ENCODE assay signal across 8 cellular contexts in the genomic region with DNA sequence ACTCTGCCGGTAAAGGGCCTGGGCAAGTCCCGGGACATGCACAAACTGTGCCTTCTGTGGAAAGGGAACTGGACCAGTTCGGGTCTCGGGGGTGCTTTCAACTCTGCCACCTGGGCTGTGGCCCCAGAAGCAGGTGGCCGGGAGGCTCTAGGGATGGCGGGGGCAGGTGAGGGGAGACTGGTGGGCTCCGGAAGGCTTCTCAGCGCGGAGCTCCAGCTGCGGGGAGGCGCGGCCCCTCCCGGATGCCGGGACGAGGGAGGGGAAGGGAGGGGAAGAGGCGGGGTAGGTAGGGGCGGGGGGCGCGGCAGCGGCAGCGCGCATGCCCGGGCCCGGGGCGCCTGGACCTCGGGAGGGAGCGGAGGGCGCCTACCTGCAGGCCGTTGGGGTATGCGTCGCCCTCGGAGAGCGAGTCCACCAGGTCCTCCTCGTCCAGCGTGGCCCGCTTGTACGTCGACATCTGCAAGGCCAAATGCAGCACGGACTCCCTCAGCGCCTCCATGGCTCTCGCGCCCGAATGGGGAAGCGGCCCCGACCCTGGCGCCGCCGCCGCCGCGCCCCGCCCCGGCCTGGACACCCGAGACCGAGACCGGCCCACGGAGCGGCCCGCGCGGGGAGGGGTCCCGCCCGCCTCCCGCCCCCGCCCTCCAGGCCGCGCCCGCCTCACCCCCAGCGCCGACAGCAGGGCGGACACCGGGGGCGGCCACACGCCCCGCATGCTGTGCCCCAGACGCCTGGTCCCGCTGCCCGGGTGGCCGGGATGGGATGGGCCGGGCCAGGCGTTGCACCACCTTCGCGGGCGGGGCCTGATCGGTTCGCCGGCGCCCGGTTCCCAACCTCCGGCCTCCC. TPM values are rescaled to one million over a fixed set of nuclear protein-coding genes. Genes with fewer than 3 reads are reported as not detected.
DNase-seq lines count a peak whose midpoint lies in the region; ATAC-seq and TF ChIP-seq lines count a peak whose summit lies in the region.

ECE1 (minus strand) TSS at position 764 of the 846 bp plus-strand sequence; CDS start at position 715, 49 bp downstream.

- peak; percentile 48 for DNase-seq in stimulated activated CD4-positive, alpha-beta T cell treated with anti-CD3 and anti-CD28 coated beads, Interleukin-12 subunit alpha, Interleukin-12 subunit beta, amount 100 ng/mL, for 4 hours
- no peak for DNase-seq in stimulated activated CD4-positive, alpha-beta T cell treated with anti-CD3 and anti-CD28 coated beads, Interleukin-1b, Interleukin-23, amount 100 ng/mL, for 48 hours
- peak; percentile 34 for DNase-seq in MCF 10A (ENCODE audit: unreplicated experiment)
- peak; percentile 22 to 25 (median 22) for DNase-seq in immature natural killer cell
- peak; percentile 64 for DNase-seq in stimulated activated CD4-positive, alpha-beta T cell treated with anti-CD3 and anti-CD28 coated beads, Interleukin-15, amount 100 ng/mL, for 24 hours
- DNase-seq in NCI-H774 (lab: John Stamatoyannopoulos, UW), result no peak

- no peak for TF ChIP-seq CTCF in MCF 10A (IDR thresholded peaks at IDR 0.05; ENCODE audit: unreplicated experiment)

- intact Hi-C loops in T-helper 1 cell treated with Interleukin-12 subunit alpha and Interleukin-12 subunit beta and Interleukin-4 antibody, amounts not matched to agents 30 ng/mL and 1 ng/mL, for 36 hours (cut with micrococcal nuclease), result loop anchor here (1.0 to 10.0 kb wide), 3 partner anchors 10 to 1105 kb away; partner anchors contain the start of genes HP1BP3, PLA2G2C and UBXN10
- intact Hi-C loops in MCF 10A (cut with micrococcal nuclease), result no loop called here

- H3K36me3 Mint-ChIP-seq in MCF 10A (ENCODE audit: insufficient read depth, unreplicated experiment) (no peaks in the 10 kb centered on the region), immature natural killer cell (peaks cover 0 to 3% (median 0%) of the 10 kb centered on the region in 3 donors)

- H3K4me3 Mint-ChIP-seq in MCF 10A (ENCODE audit: unreplicated experiment), result peak within 1 kb of the TSS; percentile 74
- H3K4me3 Mint-ChIP-seq in immature natural killer cell, result peak within 1 kb of the TSS; percentile 73 to 88 (median 82)

- no peaks in the 10 kb centered on the region for H3K27me3 Mint-ChIP-seq in MCF 10A (ENCODE audit: insufficient read depth, unreplicated experiment)
- H3K27me3 Mint-ChIP-seq in immature natural killer cell (ENCODE audit: low read depth in 3 of 3), result peaks cover 2 to 12% (median 3%) of the 10 kb centered on the region in 3 donors

- no peak for ATAC-seq in HG03159 (IDR thresholded peaks at IDR 0.05; ENCODE audit: unreplicated experiment)

- CTCF ChIA-PET in MCF 10A (lab: Yijun Ruan, JAX), result interaction anchor here (1.0 to 1.5 kb wide), 2 partner anchors 35 to 58 kb away, joined by 3 read pairs; no protein-coding TSS in a partner anchor

- no TSS peak for BruUV-seq in MCF 10A (replicated peaks; lab: Mats Ljungman, UMichigan)

- no peaks in the 10 kb centered on the region for H3K9me3 Mint-ChIP-seq in MCF 10A (ENCODE audit: unreplicated experiment)
- no peaks in the 10 kb centered on the region for H3K9me3 Mint-ChIP-seq in immature natural killer cell

- peaks cover 18% of the 10 kb centered on the region for H3K4me1 Mint-ChIP-seq in MCF 10A (ENCODE audit: insufficient read depth, unreplicated experiment)
- peaks cover 43 to 49% of the 10 kb centered on the region in 2 donors for H3K4me1 Mint-ChIP-seq in immature natural killer cell

- POLR2A ChIA-PET in MCF 10A (lab: Yijun Ruan, JAX), result interaction anchor here (0.7 to 1.0 kb wide), 3 partner anchors 28 to 38 kb away, joined by 3 to 4 read pairs (median 4); no protein-coding TSS in a partner anchor

- H3K27ac Mint-ChIP-seq in MCF 10A (ENCODE audit: low read depth, unreplicated experiment) (peak within 1 kb of the TSS; percentile 42), immature natural killer cell (peak within 1 kb of the TSS; percentile 29 to 83 (median 54))

RNA-seq across cellular contexts. Expression of gene ECE1, which starts in this region (rescaled TPM):
- total RNA-seq in T-helper 1 cell treated with Interleukin-12 subunit alpha and Interleukin-12 subunit beta and Interleukin-4 antibody, amounts not matched to agents 30 ng/mL and 1 ng/mL, for 36 hours, result 91.2 and 93.9 TPM in 2 replicates
- total RNA-seq in MCF 10A (2022), result 40.0 and 46.8 TPM in 2 replicates
- 10 to 100 TPM in 1 of 3 donors, 1 to 10 TPM in 2; 3.3 to 24.7 (median 4.3) TPM for polyA plus RNA-seq in immature natural killer cell

Comparison
In these comparisons a context has a peak if more than half of its experiments do, and no peak if none do; other contexts are left out.
1. DNase-seq: peak in stimulated activated CD4-positive, alpha-beta T cell treated with anti-CD3 and anti-CD28 coated beads, Interleukin-12 subunit alpha, Interleukin-12 subunit beta, amount 100 ng/mL, for 4 hours (single experiment), MCF 10A (single experiment), immature natural killer cell (3 of 3) and stimulated activated CD4-positive, alpha-beta T cell treated with anti-CD3 and anti-CD28 coated beads, Interleukin-15, amount 100 ng/mL, for 24 hours (single experiment); none in stimulated activated CD4-positive, alpha-beta T cell treated with anti-CD3 and anti-CD28 coated beads, Interleukin-1b, Interleukin-23, amount 100 ng/mL, for 48 hours (single experiment) and NCI-H774 (single experiment).